Comparison of ENCODE assay signal across 8 cellular contexts in genomic region chr20:63698739-63699465, GRCh38. TPM values are rescaled to one million over a fixed set of nuclear protein-coding genes. Genes with fewer than 3 reads are reported as not detected.
DNase-seq lines count a peak whose midpoint lies in the region; ATAC-seq and TF ChIP-seq lines count a peak whose summit lies in the region.

No MANE protein-coding gene starts in this region.

- peaks cover 26% of the 10 kb centered on the region for H3K4me1 Mint-ChIP-seq in activated CD4-positive, alpha-beta T cell treated with anti-CD3 and anti-CD28 coated beads for 36 hours
- peaks cover 9% of the 10 kb centered on the region for H3K4me1 Mint-ChIP-seq in activated CD4-positive, alpha-beta T cell treated with anti-CD3 and anti-CD28 coated beads, Interleukin-2, amount 10 ng/mL, durations not matched to agents 7 days and 5 days

- peaks cover under 1% of the 10 kb centered on the region for H3K36me3 Mint-ChIP-seq in activated CD4-positive, alpha-beta T cell treated with anti-CD3 and anti-CD28 coated beads for 36 hours (ENCODE audit: low read depth)
- H3K36me3 Mint-ChIP-seq in activated CD4-positive, alpha-beta T cell treated with anti-CD3 and anti-CD28 coated beads, Interleukin-2, amount 10 ng/mL, durations not matched to agents 7 days and 5 days (ENCODE audit: low read depth) = peaks cover under 1% of the 10 kb centered on the region

- peak; percentile 85 for DNase-seq in activated CD4-positive, alpha-beta T cell treated with anti-CD3 and anti-CD28 coated beads for 36 hours
- DNase-seq in activated CD4-positive, alpha-beta T cell treated with anti-CD3 and anti-CD28 coated beads, Interleukin-2, amount 10 ng/mL, durations not matched to agents 7 days and 5 days = no peak
- DNase-seq in activated CD8-positive, alpha-beta memory T cell treated with anti-CD3 and anti-CD28 coated beads, Interleukin-2, amount 50 U/mL, for 48 hours = peak; percentile 78
- DNase-seq in foreskin keratinocyte (peak; percentile 79 to 89), GDM1 (lab: John Stamatoyannopoulos, UW) (no peak), germinal center (ENCODE audit: low spot score) (no peak)
- DNase-seq in stimulated activated CD4-positive, alpha-beta T cell treated with anti-CD3 and anti-CD28 coated beads, Interleukin-15, amount 100 ng/mL, for 24 hours = peak; percentile 75

- peak; percentile 78 for ATAC-seq in activated CD4-positive, alpha-beta T cell treated with anti-CD3 and anti-CD28 coated beads for 36 hours
- ATAC-seq in foreskin keratinocyte (peak; percentile 58), HG02973 (IDR thresholded peaks at IDR 0.05; ENCODE audit: unreplicated experiment) (no peak)

- POLR2A ChIA-PET in activated CD4-positive, alpha-beta T cell treated with anti-CD3 and anti-CD28 coated beads for 36 hours (lab: Charles Lee) = interaction anchor here (1.0 kb wide), 1 partner anchor 57 kb away, joined by 4 read pairs; no protein-coding TSS in a partner anchor
- POLR2A ChIA-PET in activated CD4-positive, alpha-beta T cell treated with anti-CD3 and anti-CD28 coated beads, Interleukin-2, amount 10 ng/mL, durations not matched to agents 7 days and 5 days (lab: Charles Lee) = no interaction called here

- H3K9me3 Mint-ChIP-seq in activated CD4-positive, alpha-beta T cell treated with anti-CD3 and anti-CD28 coated beads for 36 hours (ENCODE audit: low read depth) = no peaks in the 10 kb centered on the region
- no peaks in the 10 kb centered on the region for H3K9me3 Mint-ChIP-seq in activated CD4-positive, alpha-beta T cell treated with anti-CD3 and anti-CD28 coated beads, Interleukin-2, amount 10 ng/mL, durations not matched to agents 7 days and 5 days

- no peak overlapping the region for H3K4me3 Mint-ChIP-seq in activated CD4-positive, alpha-beta T cell treated with anti-CD3 and anti-CD28 coated beads for 36 hours
- no peak overlapping the region for H3K4me3 Mint-ChIP-seq in activated CD4-positive, alpha-beta T cell treated with anti-CD3 and anti-CD28 coated beads, Interleukin-2, amount 10 ng/mL, durations not matched to agents 7 days and 5 days

- H3K27ac ChIP-seq in foreskin keratinocyte = peak overlapping the region; percentile 70

- H3K4me1 ChIP-seq in foreskin keratinocyte = peaks cover 14% of the 10 kb centered on the region

- peak overlapping the region; percentile 82 for H3K27ac Mint-ChIP-seq in activated CD4-positive, alpha-beta T cell treated with anti-CD3 and anti-CD28 coated beads for 36 hours
- H3K27ac Mint-ChIP-seq in activated CD4-positive, alpha-beta T cell treated with anti-CD3 and anti-CD28 coated beads, Interleukin-2, amount 10 ng/mL, durations not matched to agents 7 days and 5 days = no peak overlapping the region

- CTCF ChIA-PET in activated CD4-positive, alpha-beta T cell treated with anti-CD3 and anti-CD28 coated beads for 36 hours (lab: Charles Lee) = interaction anchor here (0.7 to 1.6 kb wide), 4 partner anchors 9 to 57 kb away, joined by 3 to 5 read pairs (median 4); partner anchors contain the start of genes ARFRP1 and ZGPAT
- CTCF ChIA-PET in activated CD4-positive, alpha-beta T cell treated with anti-CD3 and anti-CD28 coated beads, Interleukin-2, amount 10 ng/mL, durations not matched to agents 7 days and 5 days (lab: Charles Lee) = interaction anchor here (0.8 to 2.7 kb wide), 7 partner anchors 8 to 358 kb away, joined by 3 to 15 read pairs (median 4); partner anchors contain the start of genes ARFRP1 and ZGPAT

- H3K27me3 Mint-ChIP-seq in activated CD4-positive, alpha-beta T cell treated with anti-CD3 and anti-CD28 coated beads for 36 hours = no peaks in the 10 kb centered on the region
- no peaks in the 10 kb centered on the region for H3K27me3 Mint-ChIP-seq in activated CD4-positive, alpha-beta T cell treated with anti-CD3 and anti-CD28 coated beads, Interleukin-2, amount 10 ng/mL, durations not matched to agents 7 days and 5 days

- H3K27me3 ChIP-seq in foreskin keratinocyte = no peaks in the 10 kb centered on the region

- intact Hi-C loops in activated CD4-positive, alpha-beta T cell treated with anti-CD3 and anti-CD28 coated beads for 36 hours (cut with DNase I, micrococcal nuclease) = loop anchor here (2.0 to 5.0 kb wide), 2 partner anchors 38 to 162 kb away; partner anchors contain the start of genes LIME1 (in 1 of the 2), PTK6 (in 1 of the 2) and SLC2A4RG (in 1 of the 2)

- no peak for TF ChIP-seq CTCF in foreskin keratinocyte (conservative IDR thresholded peaks at IDR 0.05)

RNA-seq across cellular contexts. Expression of gene TNFRSF6B, which starts 2.5 kb away (rescaled TPM):
- total RNA-seq in activated CD4-positive, alpha-beta T cell treated with anti-CD3 and anti-CD28 coated beads for 36 hours = 1 to 10 TPM in 1 of 2 experiments, under 1 TPM in 1; 0.21 to 1.7 TPM
- total RNA-seq in activated CD4-positive, alpha-beta T cell treated with anti-CD3 and anti-CD28 coated beads, Interleukin-2, amount 10 ng/mL, durations not matched to agents 7 days and 5 days = 1 to 10 TPM in 1 of 2 experiments, not detected in 1; 1.0 TPM
- total RNA-seq in foreskin keratinocyte = 189 and 224 TPM in 2 replicates
- polyA plus RNA-seq in foreskin keratinocyte = 245 and 287 TPM in 2 replicates

RNA-seq across cellular contexts. Expression of gene ARFRP1, which starts 8.9 kb away (rescaled TPM):
- total RNA-seq in activated CD4-positive, alpha-beta T cell treated with anti-CD3 and anti-CD28 coated beads for 36 hours = 10 to 100 TPM; 36.4 to 52.0 TPM
- total RNA-seq in activated CD4-positive, alpha-beta T cell treated with anti-CD3 and anti-CD28 coated beads, Interleukin-2, amount 10 ng/mL, durations not matched to agents 7 days and 5 days = 10 to 100 TPM; 52.7 to 64.5 TPM
- total RNA-seq in foreskin keratinocyte = 32.3 and 39.2 TPM in 2 replicates
- 43.5 and 49.0 TPM in 2 replicates for polyA plus RNA-seq in foreskin keratinocyte

RNA-seq across cellular contexts. Expression of gene ZGPAT, which starts 8.9 kb away (rescaled TPM):
- 10 to 100 TPM; 15.3 to 21.9 TPM for total RNA-seq in activated CD4-positive, alpha-beta T cell treated with anti-CD3 and anti-CD28 coated beads for 36 hours
- total RNA-seq in activated CD4-positive, alpha-beta T cell treated with anti-CD3 and anti-CD28 coated beads, Interleukin-2, amount 10 ng/mL, durations not matched to agents 7 days and 5 days = 10 to 100 TPM; 37.3 to 43.3 TPM
- 17.1 and 20.9 TPM in 2 replicates for total RNA-seq in foreskin keratinocyte
- 23.3 and 24.8 TPM in 2 replicates for polyA plus RNA-seq in foreskin keratinocyte

RNA-seq across cellular contexts. Expression of gene LIME1, which starts 37.6 kb away (rescaled TPM):
- 10 to 100 TPM in 1 of 2 experiments, 1 to 10 TPM in 1; 7.3 to 10.2 TPM for total RNA-seq in activated CD4-positive, alpha-beta T cell treated with anti-CD3 and anti-CD28 coated beads for 36 hours
- total RNA-seq in activated CD4-positive, alpha-beta T cell treated with anti-CD3 and anti-CD28 coated beads, Interleukin-2, amount 10 ng/mL, durations not matched to agents 7 days and 5 days = 100 to 1,000 TPM; 253 to 302 TPM
- 2.4 and 3.3 TPM in 2 replicates for total RNA-seq in foreskin keratinocyte
- polyA plus RNA-seq in foreskin keratinocyte = 4.4 and 5.3 TPM in 2 replicates

RNA-seq across cellular contexts. Expression of gene SLC2A4RG, which starts 40.7 kb away (rescaled TPM):
- total RNA-seq in activated CD4-positive, alpha-beta T cell treated with anti-CD3 and anti-CD28 coated beads for 36 hours = 10 to 100 TPM; 30.9 to 34.9 TPM
- total RNA-seq in activated CD4-positive, alpha-beta T cell treated with anti-CD3 and anti-CD28 coated beads, Interleukin-2, amount 10 ng/mL, durations not matched to agents 7 days and 5 days = 100 to 1,000 TPM; 105 to 129 TPM
- total RNA-seq in foreskin keratinocyte = 53.2 and 57.0 TPM in 2 replicates
- polyA plus RNA-seq in foreskin keratinocyte = 89.1 and 100 TPM in 2 replicates

Comparison
In these comparisons a context has a peak if more than half of its experiments do, and no peak if none do; other contexts are left out.
1. DNase-seq: peak in activated CD4-positive, alpha-beta T cell treated with anti-CD3 and anti-CD28 coated beads for 36 hours (single experiment), activated CD8-positive, alpha-beta memory T cell treated with anti-CD3 and anti-CD28 coated beads, Interleukin-2, amount 50 U/mL, for 48 hours (single experiment), foreskin keratinocyte (2 of 2) and stimulated activated CD4-positive, alpha-beta T cell treated with anti-CD3 and anti-CD28 coated beads, Interleukin-15, amount 100 ng/mL, for 24 hours (single experiment); none in activated CD4-positive, alpha-beta T cell treated with anti-CD3 and anti-CD28 coated beads, Interleukin-2, amount 10 ng/mL, durations not matched to agents 7 days and 5 days (single experiment), GDM1 (single experiment) and germinal center (single experiment).
2. RNA of gene TNFRSF6B, which starts 2.5 kb away (total RNA-seq): 189 to 224 TPM in foreskin keratinocyte; 0.21 to 1.7 TPM in activated CD4-positive, alpha-beta T cell treated with anti-CD3 and anti-CD28 coated beads for 36 hours and 1.0 TPM in activated CD4-positive, alpha-beta T cell treated with anti-CD3 and anti-CD28 coated beads, Interleukin-2, amount 10 ng/mL, durations not matched to agents 7 days and 5 days; every median in the first group is over 10 times any median in the second.